In genomic region chr7:147903871-147904576, GRCh38 we compare ENCODE assay signal across 22 cellular contexts.
"Had no signal": no experiment of that assay in that cellular context is flagged by ENCODE, and none has a peak within 500 bp of the region (broad histone marks: within the 10 kb centered on the region; RNA-seq: fewer than 3 reads in every experiment).

No MANE protein-coding gene starts in this region.

- H3K4me1 ChIP-seq: left lung, parathyroid adenoma, testis, upper lobe of right lung had no signal

- H3K27ac ChIP-seq: brain microvascular endothelial cell, dorsolateral prefrontal cortex, left lung, neutrophil, parathyroid adenoma, testis, upper lobe of right lung had no signal

- H3K36me3 ChIP-seq: brain microvascular endothelial cell, left lung, neutrophil, upper lobe of right lung had no signal

- H3K4me3 ChIP-seq: dorsolateral prefrontal cortex, left lung, smooth muscle cell, testis, upper lobe of right lung had no signal

- H3K4me2 ChIP-seq: smooth muscle cell had no signal

- H3K9me3 ChIP-seq: neutrophil, testis, upper lobe of right lung had no signal

- DNase-seq: activated CD4-positive, alpha-beta T cell treated with anti-CD3 and anti-CD28 coated beads, Interleukin-2, amount 10 ng/mL, durations not matched to agents 7 days and 5 days; activated CD8-positive, alpha-beta memory T cell treated with anti-CD3 and anti-CD28 coated beads, Interleukin-2, amount 50 U/mL, for 4 hours; activated CD8-positive, alpha-beta T cell treated with anti-CD3 and anti-CD28 coated beads, Interleukin-2, amount 10 ng/mL, durations not matched to agents 7 days and 5 days; activated effector memory CD4-positive, alpha-beta T cell treated with Interleukin-2 at 50 U/mL for 16 hours; activated naive CD4-positive, alpha-beta T cell treated with anti-CD3 and anti-CD28 coated beads, Interleukin-2, amount 50 U/mL, for 16 hours; activated T-cell treated with anti-CD3 and anti-CD28 coated beads, Interleukin-2, amount 50 U/mL, for 48 hours; aorta; brain microvascular endothelial cell; central memory CD4-positive, alpha-beta T cell; dorsolateral prefrontal cortex; foreskin melanocyte; kidney; left lung; mammary epithelial cell; naive thymus-derived CD4-positive, alpha-beta T cell; stimulated activated CD4-positive, alpha-beta T cell treated with anti-CD3 and anti-CD28 coated beads, Interleukin-4, amount 100 ng/mL, for 1 hour; T-helper 9 cell; testis; upper lobe of right lung had no signal

- H3K79me2 ChIP-seq: parathyroid adenoma had no signal

- H2AFZ ChIP-seq: parathyroid adenoma had no signal

- H3K9ac ChIP-seq: parathyroid adenoma had no signal

- H3K27me3 ChIP-seq: brain microvascular endothelial cell, dorsolateral prefrontal cortex, left lung, neutrophil, testis, upper lobe of right lung had no signal
